9 cellular contexts compared by ENCODE assay signal in the genomic region with DNA sequence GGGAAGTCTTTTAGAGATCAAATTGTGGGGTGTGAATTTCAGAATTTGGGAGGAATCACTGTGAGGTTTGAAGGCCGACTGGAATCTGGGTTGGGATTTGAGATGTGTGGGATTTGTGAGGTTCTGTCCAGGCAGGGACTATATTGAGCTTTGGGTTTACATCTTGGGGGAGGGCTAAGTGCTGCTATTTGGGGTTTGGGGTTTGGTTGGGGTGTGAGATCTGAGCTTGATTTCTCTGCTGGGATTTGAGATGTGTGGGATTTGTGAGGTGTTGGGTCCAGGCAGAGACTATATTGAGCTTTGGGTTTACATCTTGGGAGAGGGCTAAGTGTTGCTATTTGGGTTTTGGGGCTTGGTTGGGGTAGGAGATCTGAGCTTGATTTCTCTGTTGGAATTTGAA. TPM values are rescaled to one million over a fixed set of nuclear protein-coding genes. Genes with fewer than 3 reads are reported as not detected.
DNase-seq lines count a peak whose midpoint lies in the region; ATAC-seq and TF ChIP-seq lines count a peak whose summit lies in the region.
"Had no signal": no experiment of that assay in that cellular context is flagged by ENCODE, and none has a peak within 500 bp of the region (broad histone marks: within the 10 kb centered on the region; RNA-seq: fewer than 3 reads in every experiment).

No MANE protein-coding gene starts in this region.

- H3K4me1 ChIP-seq in DND-41 (ENCODE audit: insufficient read depth, low read length): peaks cover 28% of the 10 kb centered on the region
- H3K4me1 ChIP-seq in PC-9 (replicated peaks; ENCODE audit: insufficient read depth): peaks cover 19% of the 10 kb centered on the region
- H3K4me1 ChIP-seq in parathyroid adenoma: peaks cover 13% of the 10 kb centered on the region

- H3K79me2 ChIP-seq in DND-41 (ENCODE audit: insufficient read depth, low read length) (peaks cover 7% of the 10 kb centered on the region; the same call in 1 of the 2 replicates), PC-9 (ENCODE audit: low read depth) (peaks cover 18% of the 10 kb centered on the region; the same call in 1 of the 2 replicates), parathyroid adenoma (no peaks in the 10 kb centered on the region)

- H3K9me3 ChIP-seq in DND-41 (ENCODE audit: insufficient read depth, low read length, severe bottlenecking) (no peaks in the 10 kb centered on the region), PC-9 (ENCODE audit: insufficient read depth, low read depth) (no peaks in the 10 kb centered on the region), parathyroid adenoma (ENCODE audit: control insufficient read depth, low read length) (no peaks in the 10 kb centered on the region)

- H3K27me3 ChIP-seq in DND-41 (ENCODE audit: insufficient read depth, low read length, poor library complexity) (peaks cover 2% of the 10 kb centered on the region), PC-9 (ENCODE audit: insufficient read depth, low read depth) (peaks cover 5% of the 10 kb centered on the region; the same call in 1 of the 2 replicates), parathyroid adenoma (ENCODE audit: control insufficient read depth, insufficient read depth, low read length) (no peaks in the 10 kb centered on the region)

- TF ChIP-seq CTCF in DND-41 (IDR thresholded peaks at IDR 0.05; ENCODE audit: borderline replicate concordance, extremely low read depth, low read length, poor library complexity, severe bottlenecking) (no peak), PC-9 (conservative IDR thresholded peaks at IDR 0.05) (no peak), epithelial cell of proximal tubule (conservative IDR thresholded peaks at IDR 0.05; ENCODE audit: low read depth, low read length) (no peak), parathyroid adenoma (IDR thresholded peaks at IDR 0.05) (no peak)

- H4K20me1 ChIP-seq in DND-41 (ENCODE audit: insufficient read depth, low read length): no peaks in the 10 kb centered on the region
- no peaks in the 10 kb centered on the region for H4K20me1 ChIP-seq in PC-9 (ENCODE audit: insufficient read depth)

- no peak for DNase-seq in DND-41
- DNase-seq in PC-9: no peak
- no peak for DNase-seq in epithelial cell of proximal tubule (ENCODE audit: low read depth)
- no peak for DNase-seq in glomerular visceral epithelial cell (ENCODE audit: extremely low spot score)
- DNase-seq in cortex of kidney (lab: John Stamatoyannopoulos, UW): no peak
- DNase-seq: T1000 had no signal

- H3F3A ChIP-seq in PC-9 (ENCODE audit: insufficient read depth, low read depth): peaks cover 4% of the 10 kb centered on the region; the same call in 1 of the 2 replicates

- BruUV-seq in PC-9 (replicated peaks; lab: Mats Ljungman, UMichigan): no TSS peak

- no peak for ATAC-seq in DND-41 (ENCODE audit: insufficient read depth, low read depth)
- ATAC-seq in HG03571 (IDR thresholded peaks at IDR 0.05; ENCODE audit: unreplicated experiment): no peak
- ATAC-seq in GM19455 (IDR thresholded peaks at IDR 0.05; ENCODE audit: unreplicated experiment): no peak

- 0 out of 2 replicates have a peak overlapping the region, but pooled peaks have one; percentile 80 for H2AFZ ChIP-seq in DND-41 (ENCODE audit: low read depth, low read length)
- H2AFZ ChIP-seq in PC-9: no peak overlapping the region
- H2AFZ ChIP-seq in parathyroid adenoma: no peak overlapping the region

- no peaks in the 10 kb centered on the region for H3K9me2 ChIP-seq in PC-9 (ENCODE audit: insufficient read depth)

- H3K9ac ChIP-seq in DND-41 (ENCODE audit: low read depth, low read length) (peak overlapping the region; percentile 76), parathyroid adenoma (no peak overlapping the region)

- H3K4me3 ChIP-seq in DND-41 (ENCODE audit: low read depth in 1 of 2, low read length in 2 of 2) (peak overlapping the region; percentile 59 to 65; a peak in 3 of 4 replicates), PC-9 (peak overlapping the region; percentile 74), epithelial cell of proximal tubule (ENCODE audit: low read depth, low read length) (peak overlapping the region; percentile 74), parathyroid adenoma (ENCODE audit: low read depth, low read length) (peak overlapping the region; percentile 82)

- POLR2A ChIA-PET in PC-9 (lab: Charles Lee; ENCODE audit: unreplicated experiment): interaction anchor here (0.5 to 0.6 kb wide), 2 partner anchors 60 to 323 kb away, joined by 4 to 5 read pairs; a partner anchor contains a TSS

- CTCF ChIA-PET in PC-9 (lab: Charles Lee): interaction anchor here (0.7 to 2.9 kb wide), 4 partner anchors 8 to 112 kb away, joined by 4 to 19 read pairs (median 11); a partner anchor contains a TSS

- H3K36me3 ChIP-seq in DND-41 (ENCODE audit: insufficient read depth, low read length): peaks cover 10% of the 10 kb centered on the region
- H3K36me3 ChIP-seq in PC-9 (ENCODE audit: low read depth): no peaks in the 10 kb centered on the region; the same call in 1 of the 2 replicates
- no peaks in the 10 kb centered on the region for H3K36me3 ChIP-seq in parathyroid adenoma (ENCODE audit: control insufficient read depth, insufficient read depth, low read length)

- H3K27ac ChIP-seq in DND-41 (ENCODE audit: low read length): peak overlapping the region; percentile 69; the same call in 1 of the 2 replicates
- H3K27ac ChIP-seq in PC-9: peak overlapping the region; percentile 81
- no peak overlapping the region for H3K27ac ChIP-seq in parathyroid adenoma

- intact Hi-C loops in PC-9 (cut with micrococcal nuclease; ENCODE audit: unreplicated experiment): loop anchor here (5.0 kb wide), 1 partner anchor 42 kb away; no protein-coding TSS in a partner anchor

- peak overlapping the region; percentile 89 for H3K4me2 ChIP-seq in DND-41 (ENCODE audit: insufficient read depth, low read length)
- peak overlapping the region; percentile 94 for H3K4me2 ChIP-seq in PC-9
- peak overlapping the region; percentile 88 for H3K4me2 ChIP-seq in parathyroid adenoma (ENCODE audit: low read length)

RNA-seq across cellular contexts. Expression of a gene that starts 0.9 kb away (rescaled TPM):
- total RNA-seq in PC-9 (2021) (44.7 and 57.2 TPM in 2 replicates), epithelial cell of proximal tubule (27.2 and 35.3 TPM in 2 replicates)

RNA-seq across cellular contexts. Expression of a gene that starts 14.7 kb away (rescaled TPM):
- 0.22 and 0.30 TPM in 2 replicates for total RNA-seq in PC-9 (2021)
- total RNA-seq in epithelial cell of proximal tubule: not detected in 2 replicates

RNA-seq across cellular contexts. Expression of a gene that starts 44.1 kb away (rescaled TPM):
- total RNA-seq in PC-9 (2021): 78.2 and 89.7 TPM in 2 replicates
- 96.2 and 122 TPM in 2 replicates for total RNA-seq in epithelial cell of proximal tubule

RNA-seq across cellular contexts. Expression of a gene that starts 44.3 kb away (rescaled TPM):
- total RNA-seq in PC-9 (2021) (3.6 and 5.8 TPM in 2 replicates), epithelial cell of proximal tubule (1.6 and 1.7 TPM in 2 replicates)
